1 cellular context compared by ENCODE assay signal in genomic region chr7:155003215-155003999, GRCh38.
A peak's percentile ranks its signal among the peaks of the same experiment; 100 is the strongest.
TF ChIP-seq lines count a peak whose summit lies in the region.

No MANE protein-coding gene starts in this region.

TF ChIP-seq in HepG2, 621 proteins besides CTCF, POLR2A, EP300 and RAD21 (continued from another document and continues in another):
- no peak for TF ChIP-seq ZNF646 (CRISPR knock-in tag; IDR thresholded peaks at IDR 0.05)
- no peak for TF ChIP-seq MAF1 (CRISPR knock-in tag; IDR thresholded peaks at IDR 0.05; ENCODE audit: borderline replicate concordance)
- TF ChIP-seq, protein P1, sequence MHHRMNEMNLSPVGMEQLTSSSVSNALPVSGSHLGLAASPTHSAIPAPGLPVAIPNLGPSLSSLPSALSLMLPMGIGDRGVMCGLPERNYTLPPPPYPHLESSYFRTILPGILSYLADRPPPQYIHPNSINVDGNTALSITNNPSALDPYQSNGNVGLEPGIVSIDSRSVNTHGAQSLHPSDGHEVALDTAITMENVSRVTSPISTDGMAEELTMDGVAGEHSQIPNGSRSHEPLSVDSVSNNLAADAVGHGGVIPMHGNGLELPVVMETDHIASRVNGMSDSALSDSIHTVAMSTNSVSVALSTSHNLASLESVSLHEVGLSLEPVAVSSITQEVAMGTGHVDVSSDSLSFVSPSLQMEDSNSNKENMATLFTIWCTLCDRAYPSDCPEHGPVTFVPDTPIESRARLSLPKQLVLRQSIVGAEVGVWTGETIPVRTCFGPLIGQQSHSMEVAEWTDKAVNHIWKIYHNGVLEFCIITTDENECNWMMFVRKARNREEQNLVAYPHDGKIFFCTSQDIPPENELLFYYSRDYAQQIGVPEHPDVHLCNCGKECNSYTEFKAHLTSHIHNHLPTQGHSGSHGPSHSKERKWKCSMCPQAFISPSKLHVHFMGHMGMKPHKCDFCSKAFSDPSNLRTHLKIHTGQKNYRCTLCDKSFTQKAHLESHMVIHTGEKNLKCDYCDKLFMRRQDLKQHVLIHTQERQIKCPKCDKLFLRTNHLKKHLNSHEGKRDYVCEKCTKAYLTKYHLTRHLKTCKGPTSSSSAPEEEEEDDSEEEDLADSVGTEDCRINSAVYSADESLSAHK (CRISPR knock-in tag; IDR thresholded peaks at IDR 0.05; ENCODE audit: borderline replicate concordance), result no peak
- TF ChIP-seq ZNF496 (CRISPR knock-in tag; IDR thresholded peaks at IDR 0.05; ENCODE audit: insufficient replicate concordance), result no peak
- TF ChIP-seq YEATS4 (CRISPR knock-in tag; IDR thresholded peaks at IDR 0.05; ENCODE audit: borderline replicate concordance), result peak; percentile 65; the same call in 1 of the 2 replicates
- peak; percentile 95 for TF ChIP-seq ZFX (CRISPR knock-in tag; IDR thresholded peaks at IDR 0.05; ENCODE audit: low read depth)
- TF ChIP-seq, protein P2, sequence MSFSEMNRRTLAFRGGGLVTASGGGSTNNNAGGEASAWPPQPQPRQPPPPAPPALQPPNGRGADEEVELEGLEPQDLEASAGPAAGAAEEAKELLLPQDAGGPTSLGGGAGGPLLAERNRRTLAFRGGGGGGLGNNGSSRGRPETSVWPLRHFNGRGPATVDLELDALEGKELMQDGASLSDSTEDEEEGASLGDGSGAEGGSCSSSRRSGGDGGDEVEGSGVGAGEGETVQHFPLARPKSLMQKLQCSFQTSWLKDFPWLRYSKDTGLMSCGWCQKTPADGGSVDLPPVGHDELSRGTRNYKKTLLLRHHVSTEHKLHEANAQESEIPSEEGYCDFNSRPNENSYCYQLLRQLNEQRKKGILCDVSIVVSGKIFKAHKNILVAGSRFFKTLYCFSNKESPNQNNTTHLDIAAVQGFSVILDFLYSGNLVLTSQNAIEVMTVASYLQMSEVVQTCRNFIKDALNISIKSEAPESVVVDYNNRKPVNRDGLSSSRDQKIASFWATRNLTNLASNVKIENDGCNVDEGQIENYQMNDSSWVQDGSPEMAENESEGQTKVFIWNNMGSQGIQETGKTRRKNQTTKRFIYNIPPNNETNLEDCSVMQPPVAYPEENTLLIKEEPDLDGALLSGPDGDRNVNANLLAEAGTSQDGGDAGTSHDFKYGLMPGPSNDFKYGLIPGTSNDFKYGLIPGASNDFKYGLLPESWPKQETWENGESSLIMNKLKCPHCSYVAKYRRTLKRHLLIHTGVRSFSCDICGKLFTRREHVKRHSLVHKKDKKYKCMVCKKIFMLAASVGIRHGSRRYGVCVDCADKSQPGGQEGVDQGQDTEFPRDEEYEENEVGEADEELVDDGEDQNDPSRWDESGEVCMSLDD (CRISPR knock-in tag; IDR thresholded peaks at IDR 0.05; ENCODE audit: borderline replicate concordance), result no peak
- TF ChIP-seq FOXA3 (CRISPR knock-in tag; IDR thresholded peaks at IDR 0.05), result no peak
- TF ChIP-seq GLMP (CRISPR knock-in tag; IDR thresholded peaks at IDR 0.05; ENCODE audit: borderline replicate concordance), result no peak
- TF ChIP-seq, protein P3, sequence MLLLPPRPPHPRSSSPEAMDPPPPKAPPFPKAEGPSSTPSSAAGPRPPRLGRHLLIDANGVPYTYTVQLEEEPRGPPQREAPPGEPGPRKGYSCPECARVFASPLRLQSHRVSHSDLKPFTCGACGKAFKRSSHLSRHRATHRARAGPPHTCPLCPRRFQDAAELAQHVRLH (CRISPR knock-in tag; IDR thresholded peaks at IDR 0.05; ENCODE audit: borderline replicate concordance, low read depth), result peak; percentile 16; the same call in 1 of the 2 replicates
- TF ChIP-seq TEF (CRISPR knock-in tag; IDR thresholded peaks at IDR 0.05), result no peak
- TF ChIP-seq ZSCAN20 (CRISPR knock-in tag; IDR thresholded peaks at IDR 0.05; ENCODE audit: borderline replicate concordance), result no peak
- TF ChIP-seq ZNF891 (CRISPR knock-in tag; IDR thresholded peaks at IDR 0.05), result 0 out of 2 replicates have a peak, but pooled peaks have one; percentile 55
- TF ChIP-seq ZFP41 (CRISPR knock-in tag; IDR thresholded peaks at IDR 0.05; ENCODE audit: borderline replicate concordance), result no peak
- no peak for TF ChIP-seq HNRNPK (IDR thresholded peaks at IDR 0.05; ENCODE audit: low read depth, low read length, poor library complexity, severe bottlenecking)
- TF ChIP-seq ZNF784 (CRISPR knock-in tag; IDR thresholded peaks at IDR 0.05; ENCODE audit: borderline replicate concordance), result no peak; the same call in 1 of the 2 replicates
- no peak for TF ChIP-seq ZNF709 (CRISPR knock-in tag; IDR thresholded peaks at IDR 0.05)
- TF ChIP-seq CENPX (CRISPR knock-in tag; IDR thresholded peaks at IDR 0.05), result no peak
- no peak for TF ChIP-seq NCOA5 (CRISPR knock-in tag; IDR thresholded peaks at IDR 0.05)
- TF ChIP-seq ZNF652 (CRISPR knock-in tag; IDR thresholded peaks at IDR 0.05; ENCODE audit: borderline replicate concordance, low read depth), result peak; percentile 89
- no peak for TF ChIP-seq CBX1 (IDR thresholded peaks at IDR 0.05; ENCODE audit: low read depth)
- no peak for TF ChIP-seq RBM22 (optimal IDR thresholded peaks at IDR 0.05; ENCODE audit: low read length)
- no peak; the same call in 1 of the 2 replicates for TF ChIP-seq ZNF33B (CRISPR knock-in tag; IDR thresholded peaks at IDR 0.05)
- peak; percentile 75 for TF ChIP-seq SALL2 (CRISPR knock-in tag; IDR thresholded peaks at IDR 0.05)
- TF ChIP-seq RBAK (CRISPR knock-in tag; IDR thresholded peaks at IDR 0.05), result no peak
- TF ChIP-seq ZNF367 (CRISPR knock-in tag; IDR thresholded peaks at IDR 0.05; ENCODE audit: borderline replicate concordance), result no peak
- TF ChIP-seq ZNF83 (CRISPR knock-in tag; IDR thresholded peaks at IDR 0.05; ENCODE audit: borderline replicate concordance), result no peak
- TF ChIP-seq, protein P4, sequence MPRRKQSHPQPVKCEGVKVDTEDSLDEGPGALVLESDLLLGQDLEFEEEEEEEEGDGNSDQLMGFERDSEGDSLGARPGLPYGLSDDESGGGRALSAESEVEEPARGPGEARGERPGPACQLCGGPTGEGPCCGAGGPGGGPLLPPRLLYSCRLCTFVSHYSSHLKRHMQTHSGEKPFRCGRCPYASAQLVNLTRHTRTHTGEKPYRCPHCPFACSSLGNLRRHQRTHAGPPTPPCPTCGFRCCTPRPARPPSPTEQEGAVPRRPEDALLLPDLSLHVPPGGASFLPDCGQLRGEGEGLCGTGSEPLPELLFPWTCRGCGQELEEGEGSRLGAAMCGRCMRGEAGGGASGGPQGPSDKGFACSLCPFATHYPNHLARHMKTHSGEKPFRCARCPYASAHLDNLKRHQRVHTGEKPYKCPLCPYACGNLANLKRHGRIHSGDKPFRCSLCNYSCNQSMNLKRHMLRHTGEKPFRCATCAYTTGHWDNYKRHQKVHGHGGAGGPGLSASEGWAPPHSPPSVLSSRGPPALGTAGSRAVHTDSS (CRISPR knock-in tag; conservative IDR thresholded peaks at IDR 0.05), result no peak
- TF ChIP-seq STAT6 (CRISPR knock-in tag; IDR thresholded peaks at IDR 0.05; ENCODE audit: borderline replicate concordance), result no peak
- peak; percentile 77 for TF ChIP-seq U2AF1 (optimal IDR thresholded peaks at IDR 0.05; ENCODE audit: low read depth, low read length)
- no peak; the same call in 1 of the 2 replicates for TF ChIP-seq ERF (CRISPR knock-in tag; IDR thresholded peaks at IDR 0.05)
- peak; percentile 67; the same call in 1 of the 2 replicates for TF ChIP-seq ZBTB8A (CRISPR knock-in tag; IDR thresholded peaks at IDR 0.05; ENCODE audit: borderline replicate concordance, low read depth)
- TF ChIP-seq TMF1 (CRISPR knock-in tag; IDR thresholded peaks at IDR 0.05; ENCODE audit: low read depth), result 0 out of 2 replicates have a peak, but pooled peaks have one; percentile 64
- TF ChIP-seq, protein P5, sequence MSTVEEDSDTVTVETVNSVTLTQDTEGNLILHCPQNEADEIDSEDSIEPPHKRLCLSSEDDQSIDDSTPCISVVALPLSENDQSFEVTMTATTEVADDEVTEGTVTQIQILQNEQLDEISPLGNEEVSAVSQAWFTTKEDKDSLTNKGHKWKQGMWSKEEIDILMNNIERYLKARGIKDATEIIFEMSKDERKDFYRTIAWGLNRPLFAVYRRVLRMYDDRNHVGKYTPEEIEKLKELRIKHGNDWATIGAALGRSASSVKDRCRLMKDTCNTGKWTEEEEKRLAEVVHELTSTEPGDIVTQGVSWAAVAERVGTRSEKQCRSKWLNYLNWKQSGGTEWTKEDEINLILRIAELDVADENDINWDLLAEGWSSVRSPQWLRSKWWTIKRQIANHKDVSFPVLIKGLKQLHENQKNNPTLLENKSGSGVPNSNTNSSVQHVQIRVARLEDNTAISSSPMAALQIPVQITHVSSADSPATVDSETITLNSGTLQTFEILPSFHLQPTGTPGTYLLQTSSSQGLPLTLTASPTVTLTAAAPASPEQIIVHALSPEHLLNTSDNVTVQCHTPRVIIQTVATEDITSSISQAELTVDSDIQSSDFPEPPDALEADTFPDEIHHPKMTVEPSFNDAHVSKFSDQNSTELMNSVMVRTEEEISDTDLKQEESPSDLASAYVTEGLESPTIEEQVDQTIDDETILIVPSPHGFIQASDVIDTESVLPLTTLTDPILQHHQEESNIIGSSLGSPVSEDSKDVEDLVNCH (CRISPR knock-in tag; IDR thresholded peaks at IDR 0.05), result no peak
- peak; percentile 52; the same call in 1 of the 2 replicates for TF ChIP-seq ZNF563 (CRISPR knock-in tag; IDR thresholded peaks at IDR 0.05)
- TF ChIP-seq SALL1 (CRISPR knock-in tag; IDR thresholded peaks at IDR 0.05), result peak; percentile 67
